ENCODE assay signal across 37 cellular contexts in the genomic region with DNA sequence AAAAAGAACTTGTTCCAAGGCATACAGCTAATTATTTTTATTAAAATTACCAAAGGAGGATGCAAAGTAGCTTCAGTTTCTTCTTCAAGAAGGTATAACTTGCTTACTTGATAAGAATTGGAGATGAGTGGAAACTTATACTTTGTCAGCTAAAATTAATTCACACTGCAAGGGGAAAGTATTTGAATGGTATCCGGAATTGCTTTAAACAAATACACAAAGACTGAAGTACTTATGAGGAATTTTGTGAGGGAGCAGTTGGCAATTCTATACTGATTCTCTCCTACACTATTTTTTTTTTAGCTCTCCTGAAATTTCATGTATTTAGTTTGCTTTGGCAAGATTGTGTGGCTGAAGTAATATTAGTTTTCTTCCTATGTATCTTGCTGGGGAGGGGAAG. TPM values are rescaled to one million over a fixed set of nuclear protein-coding genes. Genes with fewer than 3 reads are reported as not detected.
"Had no signal": no experiment of that assay in that cellular context is flagged by ENCODE, and none has a peak within 500 bp of the region (broad histone marks: within the 10 kb centered on the region; RNA-seq: fewer than 3 reads in every experiment).

No MANE protein-coding gene starts in this region.

- H3K36me3 ChIP-seq: adrenal gland, ascending aorta, brain microvascular endothelial cell, breast epithelium, cardiac muscle cell had no signal

- ATAC-seq: activated naive CD4-positive, alpha-beta T cell treated with anti-CD3 and anti-CD28 coated beads, Interleukin-2, amount 50 U/mL, for 72 hours; activated naive CD8-positive, alpha-beta T cell treated with anti-CD3 and anti-CD28 coated beads, Interleukin-2, amount 50 U/mL, for 24 hours; activated T-cell treated with anti-CD3 and anti-CD28 coated beads, Interleukin-2, amount 50 U/mL, for 4 hours; activated T-cell treated with anti-CD3 and anti-CD28 coated beads, Interleukin-2, amount 50 U/mL, for 72 hours; activated T-helper 17 cell treated with anti-CD3 and anti-CD28 coated beads, Interleukin-2, amount 50 U/mL, for 72 hours; body of pancreas had no signal

- H3K9me3 ChIP-seq: adrenal gland, ascending aorta, body of pancreas, breast epithelium had no signal

- H3K27ac ChIP-seq: adrenal gland, ascending aorta, body of pancreas, brain microvascular endothelial cell, breast epithelium, cardiac muscle cell had no signal

- H3K4me3 ChIP-seq: adrenal gland, ascending aorta, body of pancreas, breast epithelium, cardiac muscle cell had no signal

- H3K27me3 ChIP-seq: adrenal gland, ascending aorta, body of pancreas, brain microvascular endothelial cell, breast epithelium, cardiac muscle cell had no signal

- DNase-seq: activated effector memory CD4-positive, alpha-beta T cell treated with anti-CD3 and anti-CD28 coated beads, Interleukin-2, amount 50 U/mL, for 16 hours; activated effector memory CD4-positive, alpha-beta T cell treated with Interleukin-2 at 50 U/mL for 16 hours; activated gamma-delta T cell; activated gamma-delta T cell treated with Interleukin-2 at 50 U/mL for 16 hours; activated naive CD4-positive, alpha-beta T cell; activated naive CD4-positive, alpha-beta T cell treated with anti-CD3 and anti-CD28 coated beads for 36 hours; activated naive CD4-positive, alpha-beta T cell treated with anti-CD3 and anti-CD28 coated beads, Interleukin-2, amount 10 ng/mL, durations not matched to agents 7 days and 5 days; activated naive CD4-positive, alpha-beta T cell treated with anti-CD3 and anti-CD28 coated beads, Interleukin-2, amount 50 U/mL, for 16 hours; activated naive CD4-positive, alpha-beta T cell treated with Interleukin-2 at 50 U/mL for 16 hours; activated naive CD8-positive, alpha-beta T cell treated with anti-CD3 and anti-CD28 coated beads for 36 hours; activated naive CD8-positive, alpha-beta T cell treated with anti-CD3 and anti-CD28 coated beads, Interleukin-2, amount 10 ng/mL, durations not matched to agents 7 days and 5 days; activated naive CD8-positive, alpha-beta T cell treated with anti-CD3 and anti-CD28 coated beads, Interleukin-2, amount 50 U/mL, for 24 hours; activated T-cell treated with anti-CD3 and anti-CD28 coated beads, Interleukin-2, amount 50 U/mL, for 1 hour; activated T-cell treated with anti-CD3 and anti-CD28 coated beads, Interleukin-2, amount 50 U/mL, for 24 hours; activated T-cell treated with anti-CD3 and anti-CD28 coated beads, Interleukin-2, amount 50 U/mL, for 4 hours; activated T-cell treated with anti-CD3 and anti-CD28 coated beads, Interleukin-2, amount 50 U/mL, for 48 hours; activated T-cell treated with anti-CD3 and anti-CD28 coated beads, Interleukin-2, amount 50 U/mL, for 72 hours; adrenal gland; amniotic stem cell; amygdala; anterior cingulate cortex; aorta; body of pancreas; brain microvascular endothelial cell; caudate nucleus; central memory CD4-positive, alpha-beta T cell; cerebellar nuclear complex had no signal

- H3K4me1 ChIP-seq: adrenal gland, ascending aorta, body of pancreas, breast epithelium had no signal

RNA-seq across cellular contexts. Expression of gene GRIK1, which starts 39.2 kb away (rescaled TPM):
- total RNA-seq: activated naive CD4-positive, alpha-beta T cell treated with anti-CD3 and anti-CD28 coated beads for 36 hours; activated naive CD4-positive, alpha-beta T cell treated with anti-CD3 and anti-CD28 coated beads, Interleukin-2, amount 50 U/mL, for 72 hours; activated naive CD8-positive, alpha-beta T cell treated with anti-CD3 and anti-CD28 coated beads for 36 hours; activated naive CD8-positive, alpha-beta T cell treated with anti-CD3 and anti-CD28 coated beads, Interleukin-2, amount 10 ng/mL, durations not matched to agents 7 days and 5 days; activated T-cell treated with anti-CD3 and anti-CD28 coated beads, Interleukin-2, amount 50 U/mL, for 4 hours; activated T-cell treated with anti-CD3 and anti-CD28 coated beads, Interleukin-2, amount 50 U/mL, for 72 hours; activated T-helper 1 cell treated with anti-CD3 and anti-CD28 coated beads, Interleukin-12 subunit alpha, Interleukin-12 subunit beta, Interleukin-2, Interleukin-4 antibody, amounts not matched to agents 30 ng/mL and 10 ng/mL and 1 ng/mL, durations not matched to agents 14 hours and 24 hours and 36 hours; activated T-helper 17 cell treated with anti-CD3 and anti-CD28 coated beads, Interleukin-2, amount 50 U/mL, for 72 hours; activated T-helper 2 cell treated with anti-CD3 and anti-CD28 coated beads, Interferon-gamma antibody, Interleukin-2, Interleukin-4, amounts not matched to agents 10 μg/mL and 5 μg/mL and 100 μg/mL, durations not matched to agents 14 hours and 24 hours and 36 hours; aorta; ascending aorta; astrocyte; bronchial epithelial cell; cardiac muscle cell; cardiac septum had no signal
